9 cellular contexts compared by ENCODE assay signal in the genomic region with DNA sequence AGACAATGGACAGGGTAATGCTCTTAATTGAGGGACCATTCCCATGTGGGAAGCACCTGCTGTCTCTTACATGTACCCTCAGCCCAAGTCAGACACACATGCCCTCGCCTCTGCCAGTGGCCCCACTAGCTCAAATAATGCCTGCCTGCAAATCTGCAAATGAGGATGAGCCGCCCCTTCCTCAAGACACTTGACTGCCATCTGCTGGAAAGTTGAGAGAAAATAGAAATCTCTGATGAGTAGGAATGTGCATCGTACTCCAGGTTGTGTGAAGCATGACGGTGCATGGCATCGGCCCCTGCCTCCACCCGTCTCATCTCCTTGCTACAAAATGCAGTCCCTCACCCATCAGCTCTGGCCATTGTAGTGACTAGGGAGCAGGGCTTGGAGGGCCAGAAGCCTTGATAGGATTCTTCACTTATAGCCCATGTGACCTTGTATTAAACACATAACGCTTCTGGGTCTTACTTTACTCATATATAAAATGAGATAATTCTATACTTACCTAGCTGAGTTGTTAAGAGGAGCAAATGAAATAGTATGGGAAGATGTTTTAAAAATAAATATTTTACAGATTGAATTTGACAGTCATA. TPM values are rescaled to one million over a fixed set of nuclear protein-coding genes. Genes with fewer than 3 reads are reported as not detected.
DNase-seq lines count a peak whose midpoint lies in the region; ATAC-seq and TF ChIP-seq lines count a peak whose summit lies in the region.
"Had no signal": no experiment of that assay in that cellular context is flagged by ENCODE, and none has a peak within 500 bp of the region (broad histone marks: within the 10 kb centered on the region; RNA-seq: fewer than 3 reads in every experiment).

No MANE protein-coding gene starts in this region.

- peaks cover 0 to 2% (median 0%) of the 10 kb centered on the region in 6 donors for H3K9me3 Mint-ChIP-seq in immature natural killer cell

- peaks cover 0 to 2% of the 10 kb centered on the region in 2 donors for H3K4me1 Mint-ChIP-seq in immature natural killer cell

- no peak overlapping the region for H2AFZ ChIP-seq in PC-9
- H2AFZ ChIP-seq in osteoblast (ENCODE audit: low read length): no peak overlapping the region

- H3K36me3 Mint-ChIP-seq in immature natural killer cell: no peaks in the 10 kb centered on the region

- no peak overlapping the region for H3K27ac Mint-ChIP-seq in immature natural killer cell

- H3K79me2 ChIP-seq in PC-9 (ENCODE audit: low read depth) (no peaks in the 10 kb centered on the region), osteoblast (ENCODE audit: insufficient read depth, low read length) (no peaks in the 10 kb centered on the region)

- POLR2A ChIA-PET in PC-9 (lab: Charles Lee; ENCODE audit: unreplicated experiment): no interaction called here

- peak; percentile 44 for DNase-seq in DMS114 treated with DMSO at 0.1 percent for 48 hours (lab: John Stamatoyannopoulos, UW; ENCODE audit: unreplicated experiment)
- DNase-seq in PC-9: peak in 1 of 2 experiments; percentile 16
- DNase-seq in dermis microvascular lymphatic vessel endothelial cell (ENCODE audit: low read depth in 2 of 2): peak; percentile 23 to 54
- peak; percentile 77 for DNase-seq in osteoblast (ENCODE audit: insufficient read length, low spot score, missing footprints)
- no peak for DNase-seq in ecto neural progenitor cell (ENCODE audit: low spot score)
- no peak for DNase-seq in stimulated activated CD8-positive, alpha-beta memory T cell treated with anti-CD3 and anti-CD28 coated beads, Interleukin-4, amount 100 ng/mL, for 48 hours
- no peak for DNase-seq in immature natural killer cell

- H3K36me3 ChIP-seq in PC-9 (ENCODE audit: low read depth): no peaks in the 10 kb centered on the region
- H3K36me3 ChIP-seq in osteoblast (ENCODE audit: insufficient read depth, low read length): no peaks in the 10 kb centered on the region

- H3K27me3 Mint-ChIP-seq in immature natural killer cell (ENCODE audit: low read depth in 3 of 3): peaks cover 2 to 13% (median 7%) of the 10 kb centered on the region in 3 donors

- no peak overlapping the region for H3K27ac ChIP-seq in PC-9
- H3K27ac ChIP-seq in osteoblast (ENCODE audit: low read depth, low read length): no peak overlapping the region

- peak; percentile 45 for ATAC-seq in HG02885 (IDR thresholded peaks at IDR 0.05; ENCODE audit: poor library complexity, unreplicated experiment)

- H3K4me2 ChIP-seq in PC-9 (no peak overlapping the region), osteoblast (ENCODE audit: insufficient read depth, low read length) (no peak overlapping the region)

- H3K27me3 ChIP-seq in PC-9 (ENCODE audit: insufficient read depth, low read depth) (peaks cover 32% of the 10 kb centered on the region), osteoblast (ENCODE audit: insufficient read depth, low read length) (peaks cover 45% of the 10 kb centered on the region)

- H3K9me3 ChIP-seq in PC-9 (ENCODE audit: insufficient read depth, low read depth) (no peaks in the 10 kb centered on the region), osteoblast (ENCODE audit: low read depth, low read length) (no peaks in the 10 kb centered on the region)

- H4K20me1 ChIP-seq in PC-9 (ENCODE audit: insufficient read depth) (no peaks in the 10 kb centered on the region), osteoblast (ENCODE audit: insufficient read depth, low read length) (no peaks in the 10 kb centered on the region)

- peak; percentile 60 for TF ChIP-seq CTCF in PC-9 (conservative IDR thresholded peaks at IDR 0.05)
- peak; percentile 54 for TF ChIP-seq CTCF in osteoblast (IDR thresholded peaks at IDR 0.05; ENCODE audit: extremely low read depth, low read depth, low read length)

- intact Hi-C loops in PC-9 (cut with micrococcal nuclease; ENCODE audit: unreplicated experiment): loop anchor here (1.0 to 10.0 kb wide), 4 partner anchors 135 to 654 kb away; a partner anchor contains a TSS

- no peaks in the 10 kb centered on the region for H3K9me2 ChIP-seq in PC-9 (ENCODE audit: insufficient read depth)

- CTCF ChIA-PET in PC-9 (lab: Charles Lee): interaction anchor here (0.6 to 0.8 kb wide), 3 partner anchors 11 to 159 kb away, joined by 3 to 12 read pairs (median 6); no protein-coding TSS in a partner anchor

- H3K4me3 Mint-ChIP-seq in immature natural killer cell: no peak overlapping the region

- no peaks in the 10 kb centered on the region for H3K4me1 ChIP-seq in PC-9 (replicated peaks; ENCODE audit: insufficient read depth)
- H3K4me1 ChIP-seq in osteoblast (ENCODE audit: insufficient read depth, low read length): no peaks in the 10 kb centered on the region

- H3K4me3 ChIP-seq in PC-9 (no peak overlapping the region), osteoblast (ENCODE audit: insufficient read depth, low read length) (no peak overlapping the region)

- H3F3A ChIP-seq in PC-9 (ENCODE audit: insufficient read depth, low read depth): no peaks in the 10 kb centered on the region

- no TSS peak for BruUV-seq in PC-9 (replicated peaks; lab: Mats Ljungman, UMichigan)

RNA-seq across cellular contexts. Expression of a gene that starts 6.3 kb away (rescaled TPM):
- total RNA-seq in PC-9 (2021): 3.0 and 4.7 TPM in 2 replicates
- total RNA-seq in dermis microvascular lymphatic vessel endothelial cell: 6.2 and 10.1 TPM in 2 replicates
- under 0.01 TPM in 1 of 2 replicates, not detected in the other for total RNA-seq in osteoblast
- polyA plus RNA-seq in immature natural killer cell: not detected
- total RNA-seq: mononuclear cell had no signal

Comparison
In these comparisons a context has a peak if more than half of its experiments do, and no peak if none do; other contexts are left out.
1. DNase-seq: peak in DMS114 treated with DMSO at 0.1 percent for 48 hours (single experiment), dermis microvascular lymphatic vessel endothelial cell (2 of 2) and osteoblast (single experiment); none in ecto neural progenitor cell (single experiment), stimulated activated CD8-positive, alpha-beta memory T cell treated with anti-CD3 and anti-CD28 coated beads, Interleukin-4, amount 100 ng/mL, for 48 hours (single experiment) and immature natural killer cell (0 of 3).